Comparison of ENCODE assay signal across 6 cellular contexts in genomic region chr9:33740958-33741357, GRCh38. TPM values are rescaled to one million over a fixed set of nuclear protein-coding genes. Genes with fewer than 3 reads are reported as not detected.
"Had no signal": no experiment of that assay in that cellular context is flagged by ENCODE, and none has a peak within 500 bp of the region (broad histone marks: within the 10 kb centered on the region; RNA-seq: fewer than 3 reads in every experiment).

No MANE protein-coding gene starts in this region.

RNA-seq across cellular contexts. Expression of gene PRSS3, which starts 54.4 kb away (rescaled TPM):
- total RNA-seq: subcutaneous adipose tissue, thyroid gland, tibial nerve, upper lobe of right lung, urinary bladder, uterus had no signal
